Comparison of ENCODE assay signal across 22 cellular contexts in the genomic region with DNA sequence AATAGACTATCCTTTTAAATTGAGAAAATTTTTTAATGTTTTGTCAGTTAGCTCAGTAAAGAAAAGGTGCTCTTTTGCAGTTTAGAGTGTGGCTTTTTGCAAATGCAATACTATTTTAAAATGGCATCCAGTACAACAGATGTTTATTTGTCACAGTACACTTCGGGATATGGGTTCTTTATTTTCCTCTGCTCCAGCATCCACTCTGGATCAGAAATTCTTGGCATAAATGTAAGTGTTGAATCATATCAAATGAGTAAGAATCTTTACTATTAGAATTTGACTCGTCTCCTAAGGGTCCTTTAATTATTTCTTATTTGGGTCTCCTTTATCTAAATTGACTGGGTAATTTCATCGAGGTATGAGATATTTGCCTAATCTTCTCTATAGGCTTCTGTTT.
"Had no signal": no experiment of that assay in that cellular context is flagged by ENCODE, and none has a peak within 500 bp of the region (broad histone marks: within the 10 kb centered on the region; RNA-seq: fewer than 3 reads in every experiment).

No MANE protein-coding gene starts in this region.

- H3K4me1 ChIP-seq: left ventricle myocardium inferior, lower lobe of right lung, parathyroid adenoma, prostate gland, stomach had no signal

- H3K27ac Mint-ChIP-seq: memory B cell, mesothelial cell of epicardium had no signal

- ATAC-seq: left cardiac atrium, lower lobe of right lung, sciatic nerve had no signal

- H3K9me3 ChIP-seq: lower lobe of right lung, prostate gland, stomach had no signal

- H3K36me3 ChIP-seq: left ventricle myocardium inferior, lower lobe of right lung, prostate gland, stomach had no signal

- H3K4me3 ChIP-seq: dorsolateral prefrontal cortex, hepatocyte, left ventricle myocardium inferior, lower lobe of right lung, prostate gland, skin epidermis, stomach had no signal

- H3K4me2 ChIP-seq: hepatocyte had no signal

- H3K27me3 ChIP-seq: dorsolateral prefrontal cortex, hepatocyte, stomach had no signal

- H2AFZ ChIP-seq: hepatocyte, parathyroid adenoma had no signal

- H3K27me3 Mint-ChIP-seq: memory B cell had no signal

- H3K27ac ChIP-seq: dorsolateral prefrontal cortex, hepatocyte, left ventricle myocardium inferior, lower lobe of right lung, parathyroid adenoma, prostate gland, skin epidermis, stomach had no signal

- H3K4me3 Mint-ChIP-seq: memory B cell, mesothelial cell of epicardium, nephron had no signal

- FAIRE-seq: kidney had no signal

- H3K9ac ChIP-seq: parathyroid adenoma had no signal

- H3K79me2 ChIP-seq: hepatocyte, parathyroid adenoma had no signal

- DNase-seq: cortex of kidney; dorsolateral prefrontal cortex; effector CD8-positive, alpha-beta T cell; foreskin fibroblast; kidney; left cardiac atrium; left ventricle myocardium inferior; lower lobe of right lung; occipital lobe; stimulated activated CD4-positive, alpha-beta T cell treated with anti-CD3 and anti-CD28 coated beads, Interleukin-2, amount 100 ng/mL, for 24 hours; stimulated activated naive CD4-positive, alpha-beta T cell; stomach; substantia nigra; trophoblast cell had no signal
